Comparison of ENCODE assay signal across 14 cellular contexts in the genomic region with DNA sequence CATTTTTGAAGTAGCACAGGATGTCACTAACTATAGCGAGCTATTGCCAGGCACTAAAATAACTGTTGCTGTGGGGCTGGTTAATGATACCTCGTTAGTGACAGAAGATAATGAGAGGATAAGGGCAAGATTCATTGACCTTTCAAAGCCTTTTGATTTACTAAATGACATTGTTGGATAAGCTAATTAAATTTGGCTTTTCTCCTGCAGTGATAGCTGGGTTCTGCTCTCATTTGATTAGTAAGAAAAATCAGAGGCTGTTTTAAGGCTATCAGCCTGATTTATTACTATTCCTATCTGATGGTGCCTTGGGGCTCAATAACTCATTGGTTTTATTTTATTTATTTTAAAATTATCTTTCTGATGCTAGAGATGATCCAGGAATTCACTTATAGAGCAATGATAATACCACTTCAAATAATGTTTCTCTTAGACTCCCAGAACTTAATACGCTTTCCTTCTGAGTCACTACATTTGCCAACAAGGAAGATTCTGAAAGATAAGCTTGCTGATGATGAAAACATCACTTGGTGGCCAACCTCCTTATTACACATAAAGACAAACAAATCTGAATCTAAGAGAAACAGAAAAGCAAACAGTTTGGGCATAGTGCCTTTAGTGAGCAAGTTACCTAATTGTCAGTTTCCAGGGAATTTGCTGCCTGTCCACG.
"Had no signal": no experiment of that assay in that cellular context is flagged by ENCODE, and none has a peak within 500 bp of the region (broad histone marks: within the 10 kb centered on the region; RNA-seq: fewer than 3 reads in every experiment).

No MANE protein-coding gene starts in this region.

- H3K4me1 Mint-ChIP-seq: natural killer cell; stimulated activated naive B cell treated with anti-CD40 and anti-IgM and Interleukin-4, amounts not matched to agents 10 μg/mL and 1 μg/mL and 100 μg/mL, for 72 hours had no signal

- H3K27ac Mint-ChIP-seq: activated CD4-positive, alpha-beta memory T cell treated with anti-CD3 and anti-CD28 coated beads for 36 hours; natural killer cell; stimulated activated naive B cell treated with anti-CD40 and anti-IgM and Interleukin-4, amounts not matched to agents 10 μg/mL and 1 μg/mL and 100 μg/mL, for 72 hours; T-helper 2 cell treated with Interferon-gamma antibody and Interleukin-4, amounts not matched to agents 5 μg/mL and 100 μg/mL, for 36 hours had no signal

- ATAC-seq: left cardiac atrium; natural killer cell; sciatic nerve; stimulated activated naive B cell treated with anti-CD40 and anti-IgM and Interleukin-4, amounts not matched to agents 10 μg/mL and 1 μg/mL and 100 μg/mL, for 72 hours had no signal

- DNase-seq: activated CD4-positive, alpha-beta memory T cell treated with anti-CD3 and anti-CD28 coated beads for 36 hours; effector CD4-positive, alpha-beta T cell; hypothalamus; left cardiac atrium; natural killer cell; nucleus accumbens; stimulated activated CD4-positive, alpha-beta T cell treated with anti-CD3 and anti-CD28 coated beads, Interleukin-2, amount 100 ng/mL, for 24 hours; stimulated activated naive B cell treated with anti-CD40 and anti-IgM and Interleukin-4, amounts not matched to agents 10 μg/mL and 1 μg/mL and 100 μg/mL, for 72 hours had no signal

- H3K27me3 ChIP-seq: tibial nerve had no signal

- H3K4me1 ChIP-seq: prostate gland, tibial nerve had no signal

- H3K36me3 ChIP-seq: prostate gland, tibial nerve had no signal

- H3K9me3 ChIP-seq: prostate gland, tibial nerve had no signal

- H3K27me3 Mint-ChIP-seq: activated CD4-positive, alpha-beta memory T cell treated with anti-CD3 and anti-CD28 coated beads for 36 hours; stimulated activated naive B cell treated with anti-CD40 and anti-IgM and Interleukin-4, amounts not matched to agents 10 μg/mL and 1 μg/mL and 100 μg/mL, for 72 hours had no signal

- H3K27ac ChIP-seq: coronary artery, prostate gland, tibial nerve had no signal

- H3K4me3 ChIP-seq: coronary artery, lung, prostate gland, tibial nerve had no signal

- H3K9me3 Mint-ChIP-seq: activated CD4-positive, alpha-beta memory T cell treated with anti-CD3 and anti-CD28 coated beads for 36 hours; stimulated activated naive B cell treated with anti-CD40 and anti-IgM and Interleukin-4, amounts not matched to agents 10 μg/mL and 1 μg/mL and 100 μg/mL, for 72 hours had no signal

- H3K36me3 Mint-ChIP-seq: activated CD4-positive, alpha-beta memory T cell treated with anti-CD3 and anti-CD28 coated beads for 36 hours; natural killer cell; stimulated activated naive B cell treated with anti-CD40 and anti-IgM and Interleukin-4, amounts not matched to agents 10 μg/mL and 1 μg/mL and 100 μg/mL, for 72 hours had no signal

- H3K4me3 Mint-ChIP-seq: activated CD4-positive, alpha-beta memory T cell treated with anti-CD3 and anti-CD28 coated beads for 36 hours; natural killer cell; stimulated activated naive B cell treated with anti-CD40 and anti-IgM and Interleukin-4, amounts not matched to agents 10 μg/mL and 1 μg/mL and 100 μg/mL, for 72 hours; T-helper 2 cell treated with Interferon-gamma antibody and Interleukin-4, amounts not matched to agents 5 μg/mL and 100 μg/mL, for 36 hours had no signal
